ENCODE assay signal across 22 cellular contexts in genomic region chr21:40504825-40505224, GRCh38.
"Had no signal": no experiment of that assay in that cellular context is flagged by ENCODE, and none has a peak within 500 bp of the region (broad histone marks: within the 10 kb centered on the region; RNA-seq: fewer than 3 reads in every experiment).

No MANE protein-coding gene starts in this region.

- H3K9me3 Mint-ChIP-seq: nephron, neural progenitor cell had no signal

- H3K27ac Mint-ChIP-seq: effector memory CD8-positive, alpha-beta T cell; naive thymus-derived CD4-positive, alpha-beta T cell; nephron; neural progenitor cell; stimulated activated naive CD8-positive, alpha-beta T cell treated with anti-CD3 and anti-CD28 coated beads, Interleukin-15, amount 100 ng/mL, for 72 hours had no signal

- H3K36me3 ChIP-seq: gastrocnemius medialis, left lung, neural progenitor cell, right lobe of liver, suprapubic skin had no signal

- H3K36me3 Mint-ChIP-seq: naive thymus-derived CD4-positive, alpha-beta T cell; neural progenitor cell had no signal

- H3K9ac ChIP-seq: neural progenitor cell, parathyroid adenoma had no signal

- H3K27me3 Mint-ChIP-seq: effector memory CD8-positive, alpha-beta T cell; naive thymus-derived CD4-positive, alpha-beta T cell had no signal

- H3K27ac ChIP-seq: gastrocnemius medialis, hepatocyte, left lung, neural progenitor cell, parathyroid adenoma, right lobe of liver, suprapubic skin had no signal

- H3K4me3 ChIP-seq: gastrocnemius medialis, hepatocyte, left lung, neural progenitor cell, right lobe of liver, suprapubic skin had no signal

- ATAC-seq: effector memory CD8-positive, alpha-beta T cell; gastrocnemius medialis; naive thymus-derived CD4-positive, alpha-beta T cell; right lobe of liver; stimulated activated naive CD8-positive, alpha-beta T cell treated with anti-CD3 and anti-CD28 coated beads, Interleukin-15, amount 100 ng/mL, for 72 hours had no signal

- DNase-seq: cortex of kidney; effector memory CD8-positive, alpha-beta T cell; gastrocnemius medialis; head of caudate nucleus; left cardiac atrium; left lung; mesenchymal stem cell; midbrain; naive thymus-derived CD4-positive, alpha-beta T cell; right lobe of liver; small intestine; stimulated activated CD4-positive, alpha-beta T cell treated with anti-CD3 and anti-CD28 coated beads, Interleukin-15, amount 100 ng/mL, for 24 hours; stimulated activated CD4-positive, alpha-beta T cell treated with anti-CD3 and anti-CD28 coated beads, Interleukin-4, amount 100 ng/mL, for 1 hour; stimulated activated CD8-positive, alpha-beta memory T cell treated with anti-CD3 and anti-CD28 coated beads, Interleukin-4, amount 100 ng/mL, for 48 hours; stimulated activated naive CD4-positive, alpha-beta T cell; stimulated activated naive CD8-positive, alpha-beta T cell treated with anti-CD3 and anti-CD28 coated beads, Interleukin-15, amount 100 ng/mL, for 72 hours; trophoblast cell had no signal

- H3K27me3 ChIP-seq: gastrocnemius medialis, hepatocyte, left lung, neural progenitor cell, right lobe of liver, suprapubic skin had no signal

- H3K9me3 ChIP-seq: gastrocnemius medialis, left lung, right lobe of liver, suprapubic skin had no signal

- H3K4me1 ChIP-seq: gastrocnemius medialis, left lung, neural progenitor cell, parathyroid adenoma, suprapubic skin had no signal

- H3K4me1 Mint-ChIP-seq: naive thymus-derived CD4-positive, alpha-beta T cell; nephron; neural progenitor cell; stimulated activated naive CD8-positive, alpha-beta T cell treated with anti-CD3 and anti-CD28 coated beads, Interleukin-15, amount 100 ng/mL, for 72 hours had no signal

- H3K4me3 Mint-ChIP-seq: effector memory CD8-positive, alpha-beta T cell; naive thymus-derived CD4-positive, alpha-beta T cell; nephron; neural progenitor cell; stimulated activated naive CD8-positive, alpha-beta T cell treated with anti-CD3 and anti-CD28 coated beads, Interleukin-15, amount 100 ng/mL, for 72 hours had no signal
